In the genomic region with DNA sequence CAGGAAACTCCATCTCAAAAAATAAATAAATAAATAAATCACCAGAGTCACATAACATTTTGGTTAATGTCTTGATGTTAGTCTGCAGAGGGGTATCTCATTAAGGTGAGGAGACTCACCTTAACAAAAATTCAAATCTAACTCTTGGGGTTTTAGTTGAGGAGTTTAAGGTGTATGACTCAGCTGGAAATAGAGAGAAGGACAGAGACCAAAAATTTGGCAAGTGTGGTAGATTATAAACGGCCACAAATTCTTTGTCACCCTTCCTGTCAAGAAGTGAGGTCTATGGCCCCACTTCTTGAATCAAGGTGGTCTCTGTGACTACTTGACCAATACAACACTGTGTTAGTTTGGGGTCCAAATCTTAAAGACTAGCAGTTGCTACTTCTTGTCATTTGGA, we compare ENCODE assay signal across 1 cellular context.
TF ChIP-seq lines count a peak whose summit lies in the region.

No MANE protein-coding gene starts in this region.

TF ChIP-seq in GM23338, 12 proteins besides CTCF, POLR2A, EP300 and RAD21 (continued from another document):
- TF ChIP-seq NANOG (IDR thresholded peaks at IDR 0.05; ENCODE audit: borderline replicate concordance) (no peak), ZNF114 (CRISPR knock-in tag; IDR thresholded peaks at IDR 0.05) (no peak), EZH2phosphoT487 (IDR thresholded peaks at IDR 0.05; ENCODE audit: unreplicated experiment) (no peak), STAT1 (IDR thresholded peaks at IDR 0.05; ENCODE audit: unreplicated experiment) (no peak), ZNF331 (CRISPR knock-in tag; IDR thresholded peaks at IDR 0.05; ENCODE audit: low read depth) (no peak), POLR2AphosphoS5 (IDR thresholded peaks at IDR 0.05; ENCODE audit: low read depth) (no peak), JUNB (IDR thresholded peaks at IDR 0.05; ENCODE audit: unreplicated experiment) (no peak)
- TF ChIP-seq, protein P1, sequence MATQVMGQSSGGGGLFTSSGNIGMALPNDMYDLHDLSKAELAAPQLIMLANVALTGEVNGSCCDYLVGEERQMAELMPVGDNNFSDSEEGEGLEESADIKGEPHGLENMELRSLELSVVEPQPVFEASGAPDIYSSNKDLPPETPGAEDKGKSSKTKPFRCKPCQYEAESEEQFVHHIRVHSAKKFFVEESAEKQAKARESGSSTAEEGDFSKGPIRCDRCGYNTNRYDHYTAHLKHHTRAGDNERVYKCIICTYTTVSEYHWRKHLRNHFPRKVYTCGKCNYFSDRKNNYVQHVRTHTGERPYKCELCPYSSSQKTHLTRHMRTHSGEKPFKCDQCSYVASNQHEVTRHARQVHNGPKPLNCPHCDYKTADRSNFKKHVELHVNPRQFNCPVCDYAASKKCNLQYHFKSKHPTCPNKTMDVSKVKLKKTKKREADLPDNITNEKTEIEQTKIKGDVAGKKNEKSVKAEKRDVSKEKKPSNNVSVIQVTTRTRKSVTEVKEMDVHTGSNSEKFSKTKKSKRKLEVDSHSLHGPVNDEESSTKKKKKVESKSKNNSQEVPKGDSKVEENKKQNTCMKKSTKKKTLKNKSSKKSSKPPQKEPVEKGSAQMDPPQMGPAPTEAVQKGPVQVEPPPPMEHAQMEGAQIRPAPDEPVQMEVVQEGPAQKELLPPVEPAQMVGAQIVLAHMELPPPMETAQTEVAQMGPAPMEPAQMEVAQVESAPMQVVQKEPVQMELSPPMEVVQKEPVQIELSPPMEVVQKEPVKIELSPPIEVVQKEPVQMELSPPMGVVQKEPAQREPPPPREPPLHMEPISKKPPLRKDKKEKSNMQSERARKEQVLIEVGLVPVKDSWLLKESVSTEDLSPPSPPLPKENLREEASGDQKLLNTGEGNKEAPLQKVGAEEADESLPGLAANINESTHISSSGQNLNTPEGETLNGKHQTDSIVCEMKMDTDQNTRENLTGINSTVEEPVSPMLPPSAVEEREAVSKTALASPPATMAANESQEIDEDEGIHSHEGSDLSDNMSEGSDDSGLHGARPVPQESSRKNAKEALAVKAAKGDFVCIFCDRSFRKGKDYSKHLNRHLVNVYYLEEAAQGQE (IDR thresholded peaks at IDR 0.05; ENCODE audit: unreplicated experiment), result no peak
